In the genomic region with DNA sequence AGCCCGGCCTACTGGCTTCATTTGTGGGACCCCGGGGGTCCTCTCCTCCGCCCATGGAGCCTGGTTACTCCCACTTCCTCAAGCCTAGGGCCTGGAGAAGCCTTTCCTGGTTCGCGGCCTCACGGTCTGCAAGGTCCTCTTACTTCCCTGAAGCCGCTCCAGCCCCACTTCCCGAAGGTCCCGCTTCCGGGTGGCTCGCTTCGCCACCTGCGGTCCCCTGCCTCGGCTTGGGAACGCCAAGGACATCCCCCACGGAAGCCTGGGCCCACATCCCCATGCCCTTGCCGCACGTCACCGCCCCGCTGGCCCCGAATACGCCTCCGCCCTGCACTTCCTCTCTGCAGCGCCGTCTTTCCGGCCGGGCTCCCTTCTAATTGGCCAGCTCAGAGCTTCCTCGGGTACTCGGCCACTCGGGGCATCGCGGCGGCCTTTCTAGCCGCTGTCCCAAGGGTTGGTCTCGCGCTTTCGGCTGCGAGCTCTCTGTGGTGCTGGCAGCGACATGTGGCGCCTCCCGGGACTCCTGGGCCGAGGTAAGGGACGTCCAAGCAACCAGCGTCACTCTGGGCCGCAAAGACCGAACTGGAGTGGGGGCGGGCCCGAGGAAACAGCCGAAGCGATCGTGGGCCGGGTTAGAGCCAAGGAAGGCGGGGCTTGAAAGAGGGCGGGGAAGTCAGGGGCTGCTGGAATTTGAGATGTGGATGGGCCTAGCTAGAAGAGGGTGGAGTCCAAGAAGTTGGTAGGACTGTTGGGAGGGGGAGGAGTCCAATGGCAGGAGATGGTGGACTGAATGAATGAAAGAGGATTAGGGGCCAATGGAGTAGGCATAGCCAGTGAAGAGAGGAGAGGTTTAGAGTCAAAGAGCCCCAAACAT, we compare ENCODE assay signal across 1 cellular context.
TF ChIP-seq lines count a peak whose summit lies in the region.

A gene with protein sequence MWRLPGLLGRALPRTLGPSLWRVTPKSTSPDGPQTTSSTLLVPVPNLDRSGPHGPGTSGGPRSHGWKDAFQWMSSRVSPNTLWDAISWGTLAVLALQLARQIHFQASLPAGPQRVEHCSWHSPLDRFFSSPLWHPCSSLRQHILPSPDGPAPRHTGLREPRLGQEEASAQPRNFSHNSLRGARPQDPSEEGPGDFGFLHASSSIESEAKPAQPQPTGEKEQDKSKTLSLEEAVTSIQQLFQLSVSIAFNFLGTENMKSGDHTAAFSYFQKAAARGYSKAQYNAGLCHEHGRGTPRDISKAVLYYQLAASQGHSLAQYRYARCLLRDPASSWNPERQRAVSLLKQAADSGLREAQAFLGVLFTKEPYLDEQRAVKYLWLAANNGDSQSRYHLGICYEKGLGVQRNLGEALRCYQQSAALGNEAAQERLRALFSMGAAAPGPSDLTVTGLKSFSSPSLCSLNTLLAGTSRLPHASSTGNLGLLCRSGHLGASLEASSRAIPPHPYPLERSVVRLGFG (plus strand): TSS at position 429 of the 871 bp plus-strand sequence. CDS start 71 bp downstream, at position 500.

TF ChIP-seq in GM12878, 131 proteins besides CTCF, POLR2A, EP300 and RAD21 (continued from another document and continues in another):
- TF ChIP-seq, protein P1, sequence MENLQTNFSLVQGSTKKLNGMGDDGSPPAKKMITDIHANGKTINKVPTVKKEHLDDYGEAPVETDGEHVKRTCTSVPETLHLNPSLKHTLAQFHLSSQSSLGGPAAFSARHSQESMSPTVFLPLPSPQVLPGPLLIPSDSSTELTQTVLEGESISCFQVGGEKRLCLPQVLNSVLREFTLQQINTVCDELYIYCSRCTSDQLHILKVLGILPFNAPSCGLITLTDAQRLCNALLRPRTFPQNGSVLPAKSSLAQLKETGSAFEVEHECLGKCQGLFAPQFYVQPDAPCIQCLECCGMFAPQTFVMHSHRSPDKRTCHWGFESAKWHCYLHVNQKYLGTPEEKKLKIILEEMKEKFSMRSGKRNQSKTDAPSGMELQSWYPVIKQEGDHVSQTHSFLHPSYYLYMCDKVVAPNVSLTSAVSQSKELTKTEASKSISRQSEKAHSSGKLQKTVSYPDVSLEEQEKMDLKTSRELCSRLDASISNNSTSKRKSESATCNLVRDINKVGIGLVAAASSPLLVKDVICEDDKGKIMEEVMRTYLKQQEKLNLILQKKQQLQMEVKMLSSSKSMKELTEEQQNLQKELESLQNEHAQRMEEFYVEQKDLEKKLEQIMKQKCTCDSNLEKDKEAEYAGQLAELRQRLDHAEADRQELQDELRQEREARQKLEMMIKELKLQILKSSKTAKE (IDR thresholded peaks at IDR 0.05; ENCODE audit: low read depth, poor library complexity, severe bottlenecking), result no peak
- TF ChIP-seq MTA3 (IDR thresholded peaks at IDR 0.05; ENCODE audit: borderline replicate concordance, low read length) (no peak), NR2F1 (conservative IDR thresholded peaks at IDR 0.05) (peak; percentile 78), SREBF1 (IDR thresholded peaks at IDR 0.05; ENCODE audit: low read length) (no peak), DPF2 (IDR thresholded peaks at IDR 0.05) (peak; percentile 87; the same call in 1 of the 2 replicates), TBL1XR1 (IDR thresholded peaks at IDR 0.05; ENCODE audit: low read depth, low read length) (0 out of 2 replicates have a peak, but pooled peaks have one; percentile 50), FOS (IDR thresholded peaks at IDR 0.05; ENCODE audit: borderline replicate concordance, extremely low read depth, insufficient read length) (no peak), SREBF2 (IDR thresholded peaks at IDR 0.05; ENCODE audit: low read length) (no peak), STAT1 (conservative IDR thresholded peaks at IDR 0.05) (peak; percentile 43; the same call in 1 of the 2 replicates), ZSCAN29 (IDR thresholded peaks at IDR 0.05) (no peak), SRF (IDR thresholded peaks at IDR 0.05; ENCODE audit: low read depth in 2 of 2, low read length in 2 of 2) (no peak), FOXM1 (IDR thresholded peaks at IDR 0.05; ENCODE audit: low read depth, low read length) (no peak), PRDM15 (CRISPR knock-in tag; IDR thresholded peaks at IDR 0.05) (no peak), MYC (IDR thresholded peaks at IDR 0.05; ENCODE audit: insufficient read depth, insufficient read length, insufficient replicate concordance, low read length, severe bottlenecking) (no peak), ZZZ3 (IDR thresholded peaks at IDR 0.05; ENCODE audit: control insufficient read depth, insufficient read length, low read depth) (no peak), SIN3A (IDR thresholded peaks at IDR 0.05; ENCODE audit: low read depth, low read length) (peak; percentile 50), BHLHE40 (IDR thresholded peaks at IDR 0.05; ENCODE audit: borderline replicate concordance in 1 of 2, low read depth in 2 of 2, low read length in 1 of 2) (peak in 1 of 2 experiments; percentile 41; a peak in 1 of 4 replicates), HCFC1 (IDR thresholded peaks at IDR 0.05; ENCODE audit: low read length) (peak; percentile 15; the same call in 1 of the 2 replicates), PKNOX1 (IDR thresholded peaks at IDR 0.05) (peak; percentile 42; the same call in 1 of the 2 replicates), POLR2AphosphoS5 (IDR thresholded peaks at IDR 0.05; ENCODE audit: low read length) (peak; percentile 88), SUZ12 (IDR thresholded peaks at IDR 0.05; ENCODE audit: unreplicated experiment) (no peak), NBN (IDR thresholded peaks at IDR 0.05) (peak; percentile 89), ZNF274 (IDR thresholded peaks at IDR 0.05; ENCODE audit: insufficient read depth, insufficient read length) (no peak), RFX5 (IDR thresholded peaks at IDR 0.05; ENCODE audit: low read depth, low read length) (0 out of 2 replicates have a peak, but pooled peaks have one; percentile 38), BCLAF1 (IDR thresholded peaks at IDR 0.05) (no peak), MEF2B (IDR thresholded peaks at IDR 0.05; ENCODE audit: partially characterized antibody, poor library complexity, severe bottlenecking) (peak; percentile 46), ZNF622 (IDR thresholded peaks at IDR 0.05) (no peak), GATAD2B (conservative IDR thresholded peaks at IDR 0.05; ENCODE audit: low read depth) (peak; percentile 92)
- TF ChIP-seq, protein P2, sequence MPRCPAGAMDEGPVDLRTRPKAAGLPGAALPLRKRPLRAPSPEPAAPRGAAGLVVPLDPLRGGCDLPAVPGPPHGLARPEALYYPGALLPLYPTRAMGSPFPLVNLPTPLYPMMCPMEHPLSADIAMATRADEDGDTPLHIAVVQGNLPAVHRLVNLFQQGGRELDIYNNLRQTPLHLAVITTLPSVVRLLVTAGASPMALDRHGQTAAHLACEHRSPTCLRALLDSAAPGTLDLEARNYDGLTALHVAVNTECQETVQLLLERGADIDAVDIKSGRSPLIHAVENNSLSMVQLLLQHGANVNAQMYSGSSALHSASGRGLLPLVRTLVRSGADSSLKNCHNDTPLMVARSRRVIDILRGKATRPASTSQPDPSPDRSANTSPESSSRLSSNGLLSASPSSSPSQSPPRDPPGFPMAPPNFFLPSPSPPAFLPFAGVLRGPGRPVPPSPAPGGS (IDR thresholded peaks at IDR 0.05; ENCODE audit: borderline replicate concordance, insufficient read depth, low read depth, low read length, poor library complexity, severe bottlenecking), result no peak
- TF ChIP-seq, protein P3, sequence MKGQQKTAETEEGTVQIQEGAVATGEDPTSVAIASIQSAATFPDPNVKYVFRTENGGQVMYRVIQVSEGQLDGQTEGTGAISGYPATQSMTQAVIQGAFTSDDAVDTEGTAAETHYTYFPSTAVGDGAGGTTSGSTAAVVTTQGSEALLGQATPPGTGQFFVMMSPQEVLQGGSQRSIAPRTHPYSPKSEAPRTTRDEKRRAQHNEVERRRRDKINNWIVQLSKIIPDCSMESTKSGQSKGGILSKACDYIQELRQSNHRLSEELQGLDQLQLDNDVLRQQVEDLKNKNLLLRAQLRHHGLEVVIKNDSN (IDR thresholded peaks at IDR 0.05; ENCODE audit: borderline replicate concordance, extremely low read length, insufficient read depth, low read depth, low read length), result no peak
- TF ChIP-seq, protein P4, sequence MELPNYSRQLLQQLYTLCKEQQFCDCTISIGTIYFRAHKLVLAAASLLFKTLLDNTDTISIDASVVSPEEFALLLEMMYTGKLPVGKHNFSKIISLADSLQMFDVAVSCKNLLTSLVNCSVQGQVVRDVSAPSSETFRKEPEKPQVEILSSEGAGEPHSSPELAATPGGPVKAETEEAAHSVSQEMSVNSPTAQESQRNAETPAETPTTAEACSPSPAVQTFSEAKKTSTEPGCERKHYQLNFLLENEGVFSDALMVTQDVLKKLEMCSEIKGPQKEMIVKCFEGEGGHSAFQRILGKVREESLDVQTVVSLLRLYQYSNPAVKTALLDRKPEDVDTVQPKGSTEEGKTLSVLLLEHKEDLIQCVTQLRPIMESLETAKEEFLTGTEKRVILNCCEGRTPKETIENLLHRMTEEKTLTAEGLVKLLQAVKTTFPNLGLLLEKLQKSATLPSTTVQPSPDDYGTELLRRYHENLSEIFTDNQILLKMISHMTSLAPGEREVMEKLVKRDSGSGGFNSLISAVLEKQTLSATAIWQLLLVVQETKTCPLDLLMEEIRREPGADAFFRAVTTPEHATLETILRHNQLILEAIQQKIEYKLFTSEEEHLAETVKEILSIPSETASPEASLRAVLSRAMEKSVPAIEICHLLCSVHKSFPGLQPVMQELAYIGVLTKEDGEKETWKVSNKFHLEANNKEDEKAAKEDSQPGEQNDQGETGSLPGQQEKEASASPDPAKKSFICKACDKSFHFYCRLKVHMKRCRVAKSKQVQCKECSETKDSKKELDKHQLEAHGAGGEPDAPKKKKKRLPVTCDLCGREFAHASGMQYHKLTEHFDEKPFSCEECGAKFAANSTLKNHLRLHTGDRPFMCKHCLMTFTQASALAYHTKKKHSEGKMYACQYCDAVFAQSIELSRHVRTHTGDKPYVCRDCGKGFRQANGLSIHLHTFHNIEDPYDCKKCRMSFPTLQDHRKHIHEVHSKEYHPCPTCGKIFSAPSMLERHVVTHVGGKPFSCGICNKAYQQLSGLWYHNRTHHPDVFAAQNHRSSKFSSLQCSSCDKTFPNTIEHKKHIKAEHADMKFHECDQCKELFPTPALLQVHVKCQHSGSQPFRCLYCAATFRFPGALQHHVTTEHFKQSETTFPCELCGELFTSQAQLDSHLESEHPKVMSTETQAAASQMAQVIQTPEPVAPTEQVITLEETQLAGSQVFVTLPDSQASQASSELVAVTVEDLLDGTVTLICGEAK (IDR thresholded peaks at IDR 0.05; ENCODE audit: borderline replicate concordance), result peak; percentile 90
